16 cellular contexts compared by ENCODE assay signal in genomic region chr6:137791281-137792159, GRCh38.
DNase-seq lines count a peak whose midpoint lies in the region; ATAC-seq and TF ChIP-seq lines count a peak whose summit lies in the region.
"Had no signal": no experiment of that assay in that cellular context is flagged by ENCODE, and none has a peak within 500 bp of the region (broad histone marks: within the 10 kb centered on the region; RNA-seq: fewer than 3 reads in every experiment).

No MANE protein-coding gene starts in this region.

- intact Hi-C loops in activated T-helper 2 cell treated with anti-CD3 and anti-CD28 coated beads, Interferon-gamma antibody, Interleukin-2, Interleukin-4, amounts not matched to agents 10 μg/mL and 5 μg/mL and 100 μg/mL, durations not matched to agents 14 hours and 24 hours and 36 hours (cut with micrococcal nuclease), result loop anchor here (1.0 to 10.0 kb wide), 9 partner anchors 19 to 183 kb away; no protein-coding TSS in a partner anchor
- intact Hi-C loops in mucosa of descending colon (cut with DNase I, micrococcal nuclease), result no loop called here

- POLR2A ChIA-PET in activated CD4-positive, alpha-beta T cell treated with anti-CD3 and anti-CD28 coated beads, Interleukin-2, amount 10 ng/mL, durations not matched to agents 7 days and 5 days (lab: Charles Lee), result no interaction called here

- no peak overlapping the region for H2BK15ac ChIP-seq in mesendoderm (replicated peaks; ENCODE audit: low read depth)

- DNase-seq in activated CD4-positive, alpha-beta T cell treated with anti-CD3 and anti-CD28 coated beads, Interleukin-2, amount 10 ng/mL, durations not matched to agents 7 days and 5 days, result no peak
- no peak for DNase-seq in activated CD4-positive, alpha-beta T cell treated with anti-CD3 and anti-CD28 coated beads for 1 hour
- DNase-seq in HT1080 (ENCODE audit: low read depth) (peak; percentile 80), mucosa of descending colon (no peak), mesendoderm (no peak), COLO668 (lab: John Stamatoyannopoulos, UW; ENCODE audit: unreplicated experiment) (no peak)
- no peak for DNase-seq in activated T-helper 2 cell treated with anti-CD3 and anti-CD28 coated beads, Interferon-gamma antibody, Interleukin-2, Interleukin-4, amounts not matched to agents 10 μg/mL and 5 μg/mL and 100 μg/mL, durations not matched to agents 14 hours and 24 hours and 36 hours (ENCODE audit: low spot score)
- DNase-seq in stimulated activated effector memory CD8-positive, alpha-beta T cell treated with anti-CD3 and anti-CD28 coated beads, Interleukin-12 subunit alpha, Interleukin-12 subunit beta, amount 100 ng/mL, for 72 hours (ENCODE audit: low spot score in 2 of 2), result no peak
- DNase-seq: activated CD4-positive, alpha-beta T cell treated with anti-CD3 and anti-CD28 coated beads for 48 hours; amniotic stem cell; cortex of kidney; DMS53; HFFc6; NCI-H1092 treated with DMSO at 0.1 percent for 48 hours had no signal

- no peak for TF ChIP-seq CTCF in mucosa of descending colon (IDR thresholded peaks at IDR 0.05)

- peak overlapping the region; percentile 5 for H3K27ac Mint-ChIP-seq in activated CD4-positive, alpha-beta T cell treated with anti-CD3 and anti-CD28 coated beads, Interleukin-2, amount 10 ng/mL, durations not matched to agents 7 days and 5 days
- H3K27ac Mint-ChIP-seq in activated T-helper 2 cell treated with anti-CD3 and anti-CD28 coated beads, Interferon-gamma antibody, Interleukin-2, Interleukin-4, amounts not matched to agents 10 μg/mL and 5 μg/mL and 100 μg/mL, durations not matched to agents 14 hours and 24 hours and 36 hours, result peak overlapping the region; percentile 81
- H3K27ac Mint-ChIP-seq in stimulated activated effector memory CD8-positive, alpha-beta T cell treated with anti-CD3 and anti-CD28 coated beads, Interleukin-12 subunit alpha, Interleukin-12 subunit beta, amount 100 ng/mL, for 72 hours, result peak overlapping the region; percentile 80
- H3K27ac Mint-ChIP-seq: HFFc6 had no signal

- peaks cover 6% of the 10 kb centered on the region for H3K9me3 Mint-ChIP-seq in activated CD4-positive, alpha-beta T cell treated with anti-CD3 and anti-CD28 coated beads, Interleukin-2, amount 10 ng/mL, durations not matched to agents 7 days and 5 days
- peaks cover 3% of the 10 kb centered on the region for H3K9me3 Mint-ChIP-seq in activated T-helper 2 cell treated with anti-CD3 and anti-CD28 coated beads, Interferon-gamma antibody, Interleukin-2, Interleukin-4, amounts not matched to agents 10 μg/mL and 5 μg/mL and 100 μg/mL, durations not matched to agents 14 hours and 24 hours and 36 hours
- no peaks in the 10 kb centered on the region for H3K9me3 Mint-ChIP-seq in stimulated activated effector memory CD8-positive, alpha-beta T cell treated with anti-CD3 and anti-CD28 coated beads, Interleukin-12 subunit alpha, Interleukin-12 subunit beta, amount 100 ng/mL, for 72 hours
- H3K9me3 Mint-ChIP-seq: HFFc6 had no signal

- peaks cover 61% of the 10 kb centered on the region for H3K4me1 Mint-ChIP-seq in activated CD4-positive, alpha-beta T cell treated with anti-CD3 and anti-CD28 coated beads, Interleukin-2, amount 10 ng/mL, durations not matched to agents 7 days and 5 days
- H3K4me1 Mint-ChIP-seq in activated T-helper 2 cell treated with anti-CD3 and anti-CD28 coated beads, Interferon-gamma antibody, Interleukin-2, Interleukin-4, amounts not matched to agents 10 μg/mL and 5 μg/mL and 100 μg/mL, durations not matched to agents 14 hours and 24 hours and 36 hours (ENCODE audit: low read depth), result peaks cover 61% of the 10 kb centered on the region
- H3K4me1 Mint-ChIP-seq in stimulated activated effector memory CD8-positive, alpha-beta T cell treated with anti-CD3 and anti-CD28 coated beads, Interleukin-12 subunit alpha, Interleukin-12 subunit beta, amount 100 ng/mL, for 72 hours, result peaks cover 55% of the 10 kb centered on the region

- ATAC-seq in stimulated activated effector memory CD8-positive, alpha-beta T cell treated with anti-CD3 and anti-CD28 coated beads, Interleukin-12 subunit alpha, Interleukin-12 subunit beta, amount 100 ng/mL, for 72 hours, result peak; percentile 56
- ATAC-seq in mucosa of descending colon, result no peak

- H3K27me3 ChIP-seq in mesendoderm (ENCODE audit: insufficient read depth, low read length, poor library complexity), result no peaks in the 10 kb centered on the region
- H3K27me3 ChIP-seq: SJSA1 had no signal

- H3K27me3 Mint-ChIP-seq in activated CD4-positive, alpha-beta T cell treated with anti-CD3 and anti-CD28 coated beads, Interleukin-2, amount 10 ng/mL, durations not matched to agents 7 days and 5 days, result no peaks in the 10 kb centered on the region
- no peaks in the 10 kb centered on the region for H3K27me3 Mint-ChIP-seq in activated T-helper 2 cell treated with anti-CD3 and anti-CD28 coated beads, Interferon-gamma antibody, Interleukin-2, Interleukin-4, amounts not matched to agents 10 μg/mL and 5 μg/mL and 100 μg/mL, durations not matched to agents 14 hours and 24 hours and 36 hours (ENCODE audit: low read depth)

- H3K36me3 ChIP-seq in mucosa of descending colon (ENCODE audit: low read depth) (no peaks in the 10 kb centered on the region), mesendoderm (ENCODE audit: control insufficient read depth, insufficient read depth, low read length) (no peaks in the 10 kb centered on the region)
- H3K36me3 ChIP-seq: prostate gland, SJSA1 had no signal

- H3K4me3 ChIP-seq in mucosa of descending colon (no peak overlapping the region), mesendoderm (ENCODE audit: low read length) (no peak overlapping the region)
- H3K4me3 ChIP-seq: prostate gland, SJSA1 had no signal

- no peaks in the 10 kb centered on the region for H3K9me3 ChIP-seq in mucosa of descending colon
- H3K9me3 ChIP-seq: prostate gland, SJSA1 had no signal

- no peak overlapping the region for H3K4ac ChIP-seq in mesendoderm (ENCODE audit: low read depth, low read length)

- no peak overlapping the region for H3K9ac ChIP-seq in mesendoderm (ENCODE audit: low read length)

- no peak overlapping the region for H3K23ac ChIP-seq in mesendoderm (ENCODE audit: low read length)

- H3K27ac ChIP-seq in mesendoderm (ENCODE audit: low read depth, low read length), result no peak overlapping the region
- H3K27ac ChIP-seq: prostate gland, SJSA1 had no signal

- H3K4me1 ChIP-seq in mucosa of descending colon (ENCODE audit: low read depth) (peaks cover 6% of the 10 kb centered on the region), mesendoderm (ENCODE audit: control insufficient read depth, low read depth, low read length) (peaks cover 3% of the 10 kb centered on the region)
- H3K4me1 ChIP-seq: prostate gland, SJSA1 had no signal

- H3K36me3 Mint-ChIP-seq in activated CD4-positive, alpha-beta T cell treated with anti-CD3 and anti-CD28 coated beads, Interleukin-2, amount 10 ng/mL, durations not matched to agents 7 days and 5 days (ENCODE audit: low read depth), result no peaks in the 10 kb centered on the region
- no peaks in the 10 kb centered on the region for H3K36me3 Mint-ChIP-seq in activated T-helper 2 cell treated with anti-CD3 and anti-CD28 coated beads, Interferon-gamma antibody, Interleukin-2, Interleukin-4, amounts not matched to agents 10 μg/mL and 5 μg/mL and 100 μg/mL, durations not matched to agents 14 hours and 24 hours and 36 hours (ENCODE audit: low read depth)
- no peaks in the 10 kb centered on the region for H3K36me3 Mint-ChIP-seq in stimulated activated effector memory CD8-positive, alpha-beta T cell treated with anti-CD3 and anti-CD28 coated beads, Interleukin-12 subunit alpha, Interleukin-12 subunit beta, amount 100 ng/mL, for 72 hours

- H4K8ac ChIP-seq in mesendoderm (ENCODE audit: low read depth, low read length), result no peak overlapping the region

- H4K5ac ChIP-seq in mesendoderm (ENCODE audit: low read length), result no peak overlapping the region

- H3K56ac ChIP-seq in mesendoderm (ENCODE audit: low read length), result no peak overlapping the region

- no peak overlapping the region for H3K18ac ChIP-seq in mesendoderm (ENCODE audit: low read length)

- H3K79me2 ChIP-seq in mesendoderm (ENCODE audit: control insufficient read depth, insufficient read depth, low read length), result no peaks in the 10 kb centered on the region

- CTCF ChIA-PET in activated CD4-positive, alpha-beta T cell treated with anti-CD3 and anti-CD28 coated beads, Interleukin-2, amount 10 ng/mL, durations not matched to agents 7 days and 5 days (lab: Charles Lee), result interaction anchor here (1.0 to 3.6 kb wide), 10 partner anchors 8 to 155 kb away, joined by 3 to 17 read pairs (median 4); partner anchors contain the start of gene TNFAIP3

- H3K4me2 ChIP-seq in mesendoderm (ENCODE audit: low read length), result no peak overlapping the region

- H2BK5ac ChIP-seq in mesendoderm (ENCODE audit: low read length), result no peak overlapping the region

- no peak overlapping the region for H2BK120ac ChIP-seq in mesendoderm (ENCODE audit: low read depth, low read length)

- no peak overlapping the region for H2AK5ac ChIP-seq in mesendoderm (ENCODE audit: low read length)

- WGBS in mesendoderm (ENCODE audit: extremely low coverage, insufficient coverage, low lambda C conversion rate), result no CpG with 5 or more reads among the region's 6 CpGs

- no peaks in the 10 kb centered on the region for H3K79me1 ChIP-seq in mesendoderm (ENCODE audit: low read length)

- H3K4me3 Mint-ChIP-seq in activated CD4-positive, alpha-beta T cell treated with anti-CD3 and anti-CD28 coated beads, Interleukin-2, amount 10 ng/mL, durations not matched to agents 7 days and 5 days, result peak overlapping the region; percentile 53
- H3K4me3 Mint-ChIP-seq in activated T-helper 2 cell treated with anti-CD3 and anti-CD28 coated beads, Interferon-gamma antibody, Interleukin-2, Interleukin-4, amounts not matched to agents 10 μg/mL and 5 μg/mL and 100 μg/mL, durations not matched to agents 14 hours and 24 hours and 36 hours (ENCODE audit: low read depth), result peak overlapping the region; percentile 37
- H3K4me3 Mint-ChIP-seq in stimulated activated effector memory CD8-positive, alpha-beta T cell treated with anti-CD3 and anti-CD28 coated beads, Interleukin-12 subunit alpha, Interleukin-12 subunit beta, amount 100 ng/mL, for 72 hours, result peak overlapping the region; percentile 51
- H3K4me3 Mint-ChIP-seq: HFFc6 had no signal

Comparison
In these comparisons a context has a peak if more than half of its experiments do, and no peak if none do; other contexts are left out.
1. H3K27ac Mint-ChIP-seq: peak in every context shown above with its lines; median percentile 81 in activated T-helper 2 cell treated with anti-CD3 and anti-CD28 coated beads, Interferon-gamma antibody, Interleukin-2, Interleukin-4, amounts not matched to agents 10 μg/mL and 5 μg/mL and 100 μg/mL, durations not matched to agents 14 hours and 24 hours and 36 hours; 80 in stimulated activated effector memory CD8-positive, alpha-beta T cell treated with anti-CD3 and anti-CD28 coated beads, Interleukin-12 subunit alpha, Interleukin-12 subunit beta, amount 100 ng/mL, for 72 hours; 5 in activated CD4-positive, alpha-beta T cell treated with anti-CD3 and anti-CD28 coated beads, Interleukin-2, amount 10 ng/mL, durations not matched to agents 7 days and 5 days.